Comparison of ENCODE assay signal across 8 cellular contexts in the genomic region with DNA sequence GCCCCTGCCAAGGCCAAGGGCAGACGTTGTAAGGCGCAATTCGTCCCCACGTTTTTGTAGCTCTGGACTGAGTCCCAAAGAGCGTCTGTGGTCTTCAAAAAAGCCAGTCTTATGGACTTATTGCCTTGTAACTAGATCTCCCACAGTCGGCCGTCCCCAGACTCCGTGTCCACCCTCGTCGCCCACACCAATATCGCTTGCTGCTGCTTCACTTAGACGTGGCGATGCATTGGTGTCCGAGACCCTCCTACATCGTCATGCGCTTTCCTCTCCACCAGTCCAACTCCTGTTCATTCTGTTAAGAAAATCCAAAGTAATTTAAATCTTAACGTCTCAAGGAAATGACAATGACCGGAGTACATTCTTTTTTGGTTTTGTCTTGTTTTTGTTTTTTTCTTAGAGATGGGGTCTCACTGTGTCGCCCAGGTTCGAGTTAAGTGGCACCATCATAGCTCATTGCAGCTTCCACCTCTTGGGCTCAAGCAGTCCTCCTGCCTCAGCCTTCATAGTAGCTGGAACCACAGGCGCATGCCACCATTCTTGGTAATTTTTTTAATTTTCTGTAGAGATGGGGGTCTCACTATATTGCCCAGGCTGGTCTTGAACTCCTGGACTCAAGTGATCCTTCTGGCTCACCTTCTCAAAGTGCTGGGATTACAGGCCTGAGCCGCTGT. TPM values are rescaled to one million over a fixed set of nuclear protein-coding genes. Genes with fewer than 3 reads are reported as not detected.
A peak's percentile ranks its signal among the peaks of the same experiment; 100 is the strongest.
DNase-seq lines count a peak whose midpoint lies in the region; ATAC-seq, FAIRE-seq and TF ChIP-seq lines count a peak whose summit lies in the region.

No MANE protein-coding gene starts in this region.

- no peaks in the 10 kb centered on the region for H4K20me1 ChIP-seq in fibroblast of lung (ENCODE audit: control insufficient read depth, extremely low read depth, insufficient read depth, low read length)

- peaks cover 29% of the 10 kb centered on the region for H3K4me1 ChIP-seq in RWPE2 (ENCODE audit: insufficient read depth, poor library complexity, severe bottlenecking)
- H3K4me1 ChIP-seq in fibroblast of lung (ENCODE audit: control insufficient read depth, extremely low read depth, insufficient read depth, low read length), result peaks cover 9% of the 10 kb centered on the region
- peaks cover 0 to 37% (median 8%) of the 10 kb centered on the region in 3 donors for H3K4me1 ChIP-seq in pancreas

- H3K9me3 ChIP-seq in RWPE2 (ENCODE audit: severe bottlenecking) (no peaks in the 10 kb centered on the region), fibroblast of lung (ENCODE audit: control insufficient read depth, insufficient read depth, low read depth, low read length) (no peaks in the 10 kb centered on the region), pancreas (no peaks in the 10 kb centered on the region)

- peak overlapping the region; percentile 83 for H3K4me3 ChIP-seq in RWPE2 (ENCODE audit: severe bottlenecking)
- H3K4me3 ChIP-seq in fibroblast of lung (replicated peaks in 1 of 4; ENCODE audit: control extremely low read depth in 1 of 4, insufficient read depth in 1 of 4, low read depth in 3 of 4, low read length in 4 of 4), result peak overlapping the region; percentile 77 to 95 (median 94)
- peak overlapping the region; percentile 51 to 100 (median 84) for H3K4me3 ChIP-seq in pancreas

- peak overlapping the region; percentile 83 for H2AFZ ChIP-seq in fibroblast of lung (ENCODE audit: low read length)

- H3K27ac ChIP-seq in RWPE2 (ENCODE audit: poor library complexity, severe bottlenecking) (peak overlapping the region; percentile 47), fibroblast of lung (ENCODE audit: insufficient read depth, low read length) (peak overlapping the region; percentile 82), pancreas (peak overlapping the region; percentile 64 to 76 (median 72))

- peak overlapping the region; percentile 76 for H3K4me2 ChIP-seq in fibroblast of lung (ENCODE audit: extremely low read depth, insufficient read depth, low read length)

- H3K9ac ChIP-seq in fibroblast of lung (ENCODE audit: insufficient read depth, low read length), result peak overlapping the region; percentile 87

- H3K79me2 ChIP-seq in fibroblast of lung (ENCODE audit: control insufficient read depth, insufficient read depth, low read length), result peaks cover 52% of the 10 kb centered on the region

- H3K27me3 ChIP-seq in RWPE2 (ENCODE audit: insufficient read depth, poor library complexity, severe bottlenecking), result no peaks in the 10 kb centered on the region
- no peaks in the 10 kb centered on the region for H3K27me3 ChIP-seq in fibroblast of lung (ENCODE audit: control insufficient read depth, insufficient read depth, low read length)
- no peaks in the 10 kb centered on the region for H3K27me3 ChIP-seq in pancreas

- no peak for FAIRE-seq in pancreas (lab: Jason Lieb, UNC)

- TF ChIP-seq CTCF in RWPE2 (IDR thresholded peaks at IDR 0.05; ENCODE audit: poor library complexity, severe bottlenecking), result no peak
- no peak for TF ChIP-seq CTCF in fibroblast of lung (conservative IDR thresholded peaks at IDR 0.05 in 1 of 2, IDR thresholded peaks at IDR 0.05 in 1 of 2; ENCODE audit: low read depth in 1 of 2, low read length in 2 of 2)
- TF ChIP-seq CTCF in pancreas (IDR thresholded peaks at IDR 0.05), result no peak

- ATAC-seq in GM21447 (IDR thresholded peaks at IDR 0.05; ENCODE audit: unreplicated experiment) (peak; percentile 2), RWPE2 (ENCODE audit: low read depth) (peak; percentile 3; the same call in 1 of the 3 replicates), pancreas (peak in 1 of 4 donors; percentile 3), GM19324 (IDR thresholded peaks at IDR 0.05; ENCODE audit: low FRiP score, unreplicated experiment) (no peak), GM18498 (IDR thresholded peaks at IDR 0.05; ENCODE audit: unreplicated experiment) (no peak)

- H3K36me3 ChIP-seq in RWPE2 (ENCODE audit: low read depth) (peaks cover 41% of the 10 kb centered on the region), fibroblast of lung (ENCODE audit: control insufficient read depth, insufficient read depth, low read length) (no peaks in the 10 kb centered on the region), pancreas (peaks cover 0 to 5% (median 0%) of the 10 kb centered on the region in 3 donors)

- 13% methylated on average over 22 of the region's 22 CpGs for WGBS in pancreas, 2 donors

- intact Hi-C loops in pancreas (cut with DNase I), result no loop called here

- DNase-seq in RWPE2 (ENCODE audit: low spot score) (no peak), fibroblast of lung (ENCODE audit: low read depth in 2 of 2) (peak; percentile 20 to 29), pancreas (no peak), NCI-H524 (lab: John Stamatoyannopoulos, UW) (no peak), hippocampal formation (lab: John Stamatoyannopoulos, UW) (no peak)

RNA-seq across cellular contexts. Expression of gene KIFBP, which starts 0.9 kb away (rescaled TPM):
- total RNA-seq in fibroblast of lung (25.9 and 29.7 TPM in 2 replicates), pancreas (10 to 100 TPM in 1 of 6 donors, 1 to 10 TPM in 5; 5.5 to 10.9 (median 6.5) TPM)
- polyA plus RNA-seq in fibroblast of lung (60.2 and 62.0 TPM in 2 replicates), pancreas (10 to 100 TPM in 1 of 2 donors, 1 to 10 TPM in 1; 6.7 to 16.4 TPM)
- polyA plus RNA-seq in fibroblast of lung (2012), result 32.9 and 36.1 TPM in 2 replicates
- 1.8 and 2.8 TPM in 2 replicates for polyA minus RNA-seq in fibroblast of lung (ENCODE audit: low replicate concordance)

RNA-seq across cellular contexts. Expression of gene DDX21, which starts 33.5 kb away (rescaled TPM):
- total RNA-seq in fibroblast of lung (52.4 and 54.2 TPM in 2 replicates), pancreas (10 to 100 TPM; 20.4 to 43.3 (median 29.5) TPM)
- polyA plus RNA-seq in fibroblast of lung (67.9 and 78.2 TPM in 2 replicates), pancreas (10 to 100 TPM; 11.1 to 16.2 TPM)
- polyA plus RNA-seq in fibroblast of lung (2012), result 49.9 and 52.6 TPM in 2 replicates
- 5.4 and 7.4 TPM in 2 replicates for polyA minus RNA-seq in fibroblast of lung (ENCODE audit: low replicate concordance)

Comparison
In these comparisons a context has a peak if more than half of its experiments do, and no peak if none do; other contexts are left out.
1. ATAC-seq: peak in GM21447 (single experiment) and RWPE2 (single experiment); none in GM19324 (single experiment) and GM18498 (single experiment).
2. DNase-seq: peak in fibroblast of lung (2 of 2); none in RWPE2 (single experiment), pancreas (0 of 6), NCI-H524 (0 of 2) and hippocampal formation (0 of 2).
3. Peak in every context shown above with its lines, with median percentiles within 50 percentile points of each other: H3K27ac ChIP-seq and H3K4me3 ChIP-seq.